Comparison of ENCODE assay signal across 12 cellular contexts in genomic region chr20:45949542-45950329, GRCh38. TPM values are rescaled to one million over a fixed set of nuclear protein-coding genes. Genes with fewer than 3 reads are reported as not detected.
DNase-seq lines count a peak whose midpoint lies in the region; ATAC-seq and TF ChIP-seq lines count a peak whose summit lies in the region.
"Had no signal": no experiment of that assay in that cellular context is flagged by ENCODE, and none has a peak within 500 bp of the region (broad histone marks: within the 10 kb centered on the region; RNA-seq: fewer than 3 reads in every experiment).

No MANE protein-coding gene starts in this region.

- no peak for TF ChIP-seq CTCF in activated B cell treated with CpG ODN at 0.5 μM for 24 hours (IDR thresholded peaks at IDR 0.05)

- H3K36me3 Mint-ChIP-seq in activated naive CD4-positive, alpha-beta T cell treated with anti-CD3 and anti-CD28 coated beads, Interleukin-2, amount 10 ng/mL, durations not matched to agents 7 days and 5 days, result peaks cover 52% of the 10 kb centered on the region
- H3K36me3 Mint-ChIP-seq in activated B cell treated with CpG ODN at 0.5 μM for 24 hours (ENCODE audit: low read depth), result peaks cover 89% of the 10 kb centered on the region
- peaks cover 60% of the 10 kb centered on the region for H3K36me3 Mint-ChIP-seq in stimulated activated memory B cell treated with anti-CD40 and anti-IgM and Interleukin-4, amounts not matched to agents 10 μg/mL and 1 μg/mL and 100 μg/mL, for 72 hours

- POLR2A ChIA-PET in activated B cell treated with CpG ODN at 0.5 μM for 24 hours (lab: Charles Lee), result interaction anchor here (0.7 to 6.3 kb wide), 7 partner anchors 8 to 58 kb away, joined by 3 to 55 read pairs (median 4); partner anchors contain the start of genes PCIF1 and ZNF335

- DNase-seq in activated naive CD4-positive, alpha-beta T cell treated with anti-CD3 and anti-CD28 coated beads, Interleukin-2, amount 10 ng/mL, durations not matched to agents 7 days and 5 days, result no peak
- no peak for DNase-seq in activated naive CD4-positive, alpha-beta T cell (lab: John Stamatoyannopoulos, UW)
- DNase-seq in activated B cell treated with CpG ODN at 0.5 μM for 24 hours (no peak), SKM-1 (lab: John Stamatoyannopoulos, UW; ENCODE audit: unreplicated experiment) (no peak)
- DNase-seq in activated CD4-positive, alpha-beta T cell treated with anti-CD3 and anti-CD28 coated beads, Interleukin-2, amount 50 U/mL, for 48 hours, result no peak
- DNase-seq: activated CD8-positive, alpha-beta T cell treated with anti-CD3 and anti-CD28 coated beads for 36 hours; activated naive CD8-positive, alpha-beta T cell treated with anti-CD3 and anti-CD28 coated beads, Interleukin-2, amount 10 ng/mL, durations not matched to agents 7 days and 5 days; midbrain; NCI-H446 treated with DMSO at 0.1 percent for 48 hours; psoas muscle; T1000 had no signal

- CTCF ChIA-PET in activated naive CD4-positive, alpha-beta T cell treated with anti-CD3 and anti-CD28 coated beads, Interleukin-2, amount 10 ng/mL, durations not matched to agents 7 days and 5 days (lab: Charles Lee), result interaction anchor here (1.3 kb wide), 1 partner anchor 21 kb away, joined by 6 read pairs; no protein-coding TSS in a partner anchor
- CTCF ChIA-PET in activated B cell treated with CpG ODN at 0.5 μM for 24 hours (lab: Charles Lee), result interaction anchor here (0.6 to 1.3 kb wide), 2 partner anchors 11 to 19 kb away, joined by 3 to 6 read pairs; no protein-coding TSS in a partner anchor

- ATAC-seq in activated B cell treated with CpG ODN at 0.5 μM for 24 hours (ENCODE audit: low read depth), result no peak
- ATAC-seq in stimulated activated memory B cell treated with anti-CD40 and anti-IgM and Interleukin-4, amounts not matched to agents 10 μg/mL and 1 μg/mL and 100 μg/mL, for 72 hours, result no peak
- ATAC-seq: activated CD8-positive, alpha-beta T cell treated with anti-CD3 and anti-CD28 coated beads for 36 hours had no signal

- H3K4me1 Mint-ChIP-seq in activated naive CD4-positive, alpha-beta T cell treated with anti-CD3 and anti-CD28 coated beads, Interleukin-2, amount 10 ng/mL, durations not matched to agents 7 days and 5 days, result peaks cover 4% of the 10 kb centered on the region
- peaks cover 4% of the 10 kb centered on the region for H3K4me1 Mint-ChIP-seq in activated B cell treated with CpG ODN at 0.5 μM for 24 hours
- peaks cover 36% of the 10 kb centered on the region for H3K4me1 Mint-ChIP-seq in stimulated activated memory B cell treated with anti-CD40 and anti-IgM and Interleukin-4, amounts not matched to agents 10 μg/mL and 1 μg/mL and 100 μg/mL, for 72 hours

- no peak overlapping the region for H3K4me3 Mint-ChIP-seq in activated naive CD4-positive, alpha-beta T cell treated with anti-CD3 and anti-CD28 coated beads, Interleukin-2, amount 10 ng/mL, durations not matched to agents 7 days and 5 days
- no peak overlapping the region for H3K4me3 Mint-ChIP-seq in activated B cell treated with CpG ODN at 0.5 μM for 24 hours
- no peak overlapping the region for H3K4me3 Mint-ChIP-seq in stimulated activated memory B cell treated with anti-CD40 and anti-IgM and Interleukin-4, amounts not matched to agents 10 μg/mL and 1 μg/mL and 100 μg/mL, for 72 hours
- H3K4me3 Mint-ChIP-seq: activated CD8-positive, alpha-beta T cell treated with anti-CD3 and anti-CD28 coated beads for 36 hours; activated naive CD8-positive, alpha-beta T cell treated with anti-CD3 and anti-CD28 coated beads, Interleukin-2, amount 10 ng/mL, durations not matched to agents 7 days and 5 days had no signal

- no peaks in the 10 kb centered on the region for H3K27me3 Mint-ChIP-seq in activated naive CD4-positive, alpha-beta T cell treated with anti-CD3 and anti-CD28 coated beads, Interleukin-2, amount 10 ng/mL, durations not matched to agents 7 days and 5 days
- no peaks in the 10 kb centered on the region for H3K27me3 Mint-ChIP-seq in activated B cell treated with CpG ODN at 0.5 μM for 24 hours
- no peaks in the 10 kb centered on the region for H3K27me3 Mint-ChIP-seq in stimulated activated memory B cell treated with anti-CD40 and anti-IgM and Interleukin-4, amounts not matched to agents 10 μg/mL and 1 μg/mL and 100 μg/mL, for 72 hours
- H3K27me3 Mint-ChIP-seq: activated CD8-positive, alpha-beta T cell treated with anti-CD3 and anti-CD28 coated beads for 36 hours; activated naive CD8-positive, alpha-beta T cell treated with anti-CD3 and anti-CD28 coated beads, Interleukin-2, amount 10 ng/mL, durations not matched to agents 7 days and 5 days had no signal

- intact Hi-C loops in activated B cell treated with CpG ODN at 0.5 μM for 24 hours (cut with micrococcal nuclease), result no loop called here

- no peaks in the 10 kb centered on the region for H3K9me3 Mint-ChIP-seq in activated naive CD4-positive, alpha-beta T cell treated with anti-CD3 and anti-CD28 coated beads, Interleukin-2, amount 10 ng/mL, durations not matched to agents 7 days and 5 days
- H3K9me3 Mint-ChIP-seq in activated B cell treated with CpG ODN at 0.5 μM for 24 hours, result no peaks in the 10 kb centered on the region
- H3K9me3 Mint-ChIP-seq in stimulated activated memory B cell treated with anti-CD40 and anti-IgM and Interleukin-4, amounts not matched to agents 10 μg/mL and 1 μg/mL and 100 μg/mL, for 72 hours, result no peaks in the 10 kb centered on the region
- H3K9me3 Mint-ChIP-seq: activated CD8-positive, alpha-beta T cell treated with anti-CD3 and anti-CD28 coated beads for 36 hours; activated naive CD8-positive, alpha-beta T cell treated with anti-CD3 and anti-CD28 coated beads, Interleukin-2, amount 10 ng/mL, durations not matched to agents 7 days and 5 days had no signal

- peak overlapping the region; percentile 42 for H3K27ac Mint-ChIP-seq in activated naive CD4-positive, alpha-beta T cell treated with anti-CD3 and anti-CD28 coated beads, Interleukin-2, amount 10 ng/mL, durations not matched to agents 7 days and 5 days
- peak overlapping the region; percentile 31 for H3K27ac Mint-ChIP-seq in activated B cell treated with CpG ODN at 0.5 μM for 24 hours
- peak overlapping the region; percentile 78 for H3K27ac Mint-ChIP-seq in stimulated activated memory B cell treated with anti-CD40 and anti-IgM and Interleukin-4, amounts not matched to agents 10 μg/mL and 1 μg/mL and 100 μg/mL, for 72 hours
- H3K27ac Mint-ChIP-seq: activated naive CD8-positive, alpha-beta T cell treated with anti-CD3 and anti-CD28 coated beads, Interleukin-2, amount 10 ng/mL, durations not matched to agents 7 days and 5 days had no signal

RNA-seq across cellular contexts. Expression of gene PCIF1, which starts 15.3 kb away (rescaled TPM):
- total RNA-seq in activated B cell treated with CpG ODN at 0.5 μM for 24 hours, result 48.3 and 55.7 TPM in 2 replicates

RNA-seq across cellular contexts. Expression of gene ZNF335, which starts 22.3 kb away (rescaled TPM):
- 39.2 and 49.6 TPM in 2 replicates for total RNA-seq in activated B cell treated with CpG ODN at 0.5 μM for 24 hours

RNA-seq across cellular contexts. Expression of gene PLTP, which starts 37.8 kb away (rescaled TPM):
- 2.3 and 3.5 TPM in 2 replicates for total RNA-seq in activated B cell treated with CpG ODN at 0.5 μM for 24 hours

RNA-seq across cellular contexts. Expression of gene CTSA, which starts 58.6 kb away (rescaled TPM):
- 61.9 and 67.2 TPM in 2 replicates for total RNA-seq in activated B cell treated with CpG ODN at 0.5 μM for 24 hours

RNA-seq across cellular contexts. Expression of gene NEURL2, which starts 58.7 kb away (rescaled TPM):
- 1.1 and 2.0 TPM in 2 replicates for total RNA-seq in activated B cell treated with CpG ODN at 0.5 μM for 24 hours
